Comparison of ENCODE assay signal across 8 cellular contexts in the genomic region with DNA sequence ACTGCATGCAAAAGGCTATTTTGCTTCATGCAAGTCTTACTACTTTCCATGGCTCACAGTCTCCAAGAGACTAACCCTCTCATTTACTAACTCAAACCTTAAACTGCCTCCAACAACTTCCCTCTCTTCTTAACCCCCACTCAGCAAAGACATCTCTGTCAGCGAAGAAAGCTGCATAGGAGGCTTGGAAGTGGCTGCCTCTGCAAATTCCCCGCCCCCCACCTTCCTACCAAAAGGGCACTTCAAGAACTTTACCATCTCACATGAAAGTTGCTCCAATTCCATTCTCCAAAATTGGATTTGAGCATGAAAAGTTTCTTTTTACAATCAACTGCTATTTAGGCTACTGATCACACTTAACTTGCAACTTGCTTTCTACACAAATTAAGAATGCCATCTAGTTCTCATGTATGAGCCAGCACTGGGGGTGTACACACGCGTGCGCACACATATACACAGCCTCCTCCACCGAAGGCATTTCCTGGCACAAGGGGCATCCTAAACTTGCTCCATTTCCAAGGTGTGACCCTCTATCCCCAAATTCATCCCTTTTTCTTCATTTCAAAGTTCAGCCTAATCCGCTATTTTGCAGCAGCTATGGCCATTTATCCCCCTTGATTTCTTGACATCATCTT. TPM values are rescaled to one million over a fixed set of nuclear protein-coding genes. Genes with fewer than 3 reads are reported as not detected.
DNase-seq lines count a peak whose midpoint lies in the region; ATAC-seq, FAIRE-seq and TF ChIP-seq lines count a peak whose summit lies in the region.

No MANE protein-coding gene starts in this region.

- RAD21 ChIA-PET in HCT116 (lab: Charles Lee; ENCODE audit: low non-redundant PET in 1 of 2, low total read pairs in 2 of 2, uncharacterized antibody in 2 of 2, unreplicated experiment in 2 of 2) = no interaction called here

- peak overlapping the region; percentile 84 for H3K4me2 ChIP-seq in HCT116 (ENCODE audit: low read length)

- intact Hi-C loops in HCT116 (cut with micrococcal nuclease) = loop anchor here (5.0 kb wide), 1 partner anchor 63 kb away; no protein-coding TSS in a partner anchor

- TF ChIP-seq RAD21 in HCT116 (IDR thresholded peaks at IDR 0.05; ENCODE audit: low read depth) = no peak

- H3K4me3 Mint-ChIP-seq in WTC11 (peak overlapping the region; percentile 98), glutamatergic neuron (ENCODE audit: unreplicated experiment) (peak overlapping the region; percentile 97)

- no peaks in the 10 kb centered on the region for H3K36me3 Mint-ChIP-seq in WTC11
- no peaks in the 10 kb centered on the region for H3K36me3 Mint-ChIP-seq in glutamatergic neuron (ENCODE audit: unreplicated experiment)

- ATAC-seq in HCT116 (no peak), WTC11 (no peak), GM18867 (IDR thresholded peaks at IDR 0.05; ENCODE audit: unreplicated experiment) (no peak)

- FAIRE-seq in small intestine (lab: Jason Lieb, UNC) = no peak

- H4K20me1 ChIP-seq in HCT116 (ENCODE audit: insufficient read depth) = peaks cover 5% of the 10 kb centered on the region; the same call in 1 of the 2 replicates

- H3K27ac Mint-ChIP-seq in WTC11 (no peak overlapping the region), glutamatergic neuron (ENCODE audit: unreplicated experiment) (no peak overlapping the region)

- H3K9me2 ChIP-seq in HCT116 (ENCODE audit: insufficient read depth) = no peaks in the 10 kb centered on the region

- no peaks in the 10 kb centered on the region for H3K27me3 Mint-ChIP-seq in WTC11 (ENCODE audit: low read depth)
- peaks cover 10% of the 10 kb centered on the region for H3K27me3 Mint-ChIP-seq in glutamatergic neuron (ENCODE audit: unreplicated experiment)

- peaks cover 67% of the 10 kb centered on the region for H3K79me2 ChIP-seq in HCT116 (ENCODE audit: insufficient read depth, low read length)

- CTCF ChIA-PET in HCT116 (lab: Charles Lee) (no interaction called here), WTC11 (lab: Charles Lee) (interaction anchor here (0.7 to 2.9 kb wide), 3 partner anchors 8 to 73 kb away, joined by 3 to 28 read pairs (median 28); no protein-coding TSS in a partner anchor)

- no TSS peak for BruUV-seq in HCT116 (replicated peaks; lab: Mats Ljungman, UMichigan)

- H3K9me3 Mint-ChIP-seq in WTC11 (no peaks in the 10 kb centered on the region), glutamatergic neuron (ENCODE audit: unreplicated experiment) (peaks cover 7% of the 10 kb centered on the region)

- H2AFZ ChIP-seq in HCT116 (ENCODE audit: low read depth, low read length, poor library complexity, severe bottlenecking) = no peak overlapping the region

- no peaks in the 10 kb centered on the region for H3K36me3 ChIP-seq in HCT116 (ENCODE audit: control insufficient read depth in 1 of 2, insufficient read depth in 2 of 2, low read length in 2 of 2)
- no peaks in the 10 kb centered on the region for H3K36me3 ChIP-seq in small intestine (ENCODE audit: control insufficient read depth in 2 of 2, insufficient read depth in 2 of 2, low read length in 2 of 2)

- DNase-seq in HCT116 (ENCODE audit: low read depth, low spot score) (no peak), WTC11 (ENCODE audit: low spot score) (peak; percentile 39), glutamatergic neuron (no peak), small intestine (no peak), amniotic stem cell (lab: John Stamatoyannopoulos, UW) (no peak), NCI-H1105 (lab: John Stamatoyannopoulos, UW) (no peak)
- no peak for DNase-seq in stimulated activated CD4-positive, alpha-beta T cell treated with anti-CD3 and anti-CD28 coated beads, Interleukin-4, amount 100 ng/mL, for 1 hour

- H3K4me1 Mint-ChIP-seq in WTC11 (peaks cover 74% of the 10 kb centered on the region), glutamatergic neuron (ENCODE audit: low read depth, unreplicated experiment) (peaks cover 18% of the 10 kb centered on the region)

- H3K27me3 ChIP-seq in HCT116 (ENCODE audit: insufficient read depth, low read length) = no peaks in the 10 kb centered on the region
- no peaks in the 10 kb centered on the region for H3K27me3 ChIP-seq in small intestine (ENCODE audit: control insufficient read depth in 2 of 2, insufficient read depth in 2 of 2, low read length in 2 of 2)

- no peak overlapping the region for H3K27ac ChIP-seq in HCT116 (ENCODE audit: low read depth, low read length)
- H3K27ac ChIP-seq in small intestine (ENCODE audit: low read depth in 1 of 2, low read length in 1 of 2) = peak overlapping the region; percentile 74 to 97

- TF ChIP-seq CTCF in HCT116 (IDR thresholded peaks at IDR 0.05 in 2 of 3, conservative IDR thresholded peaks at IDR 0.05 in 1 of 3; ENCODE audit: borderline replicate concordance in 1 of 3, insufficient read depth in 1 of 3, low read depth in 2 of 3, low read length in 2 of 3) = no peak
- TF ChIP-seq CTCF in WTC11 (IDR thresholded peaks at IDR 0.05) = no peak
- no peak for TF ChIP-seq CTCF in glutamatergic neuron (IDR thresholded peaks at IDR 0.05; ENCODE audit: partially characterized antibody, unreplicated experiment)

- H3K9me3 ChIP-seq in HCT116 (ENCODE audit: control insufficient read depth in 1 of 2, insufficient read depth in 1 of 2, low read depth in 1 of 2, low read length in 2 of 2) (no peaks in the 10 kb centered on the region), small intestine (ENCODE audit: control insufficient read depth, low read depth) (no peaks in the 10 kb centered on the region)

- peaks cover 19 to 39% of the 10 kb centered on the region in 2 experiments for H3K4me1 ChIP-seq in HCT116 (ENCODE audit: control insufficient read depth in 1 of 2, insufficient read depth in 2 of 2, low read length in 2 of 2)
- H3K4me1 ChIP-seq in small intestine (ENCODE audit: control insufficient read depth in 2 of 2, insufficient read depth in 1 of 2, low read depth in 1 of 2, low read length in 1 of 2) = peaks cover 7 to 28% of the 10 kb centered on the region in 2 donors

- peak overlapping the region; percentile 93 to 95 for H3K4me3 ChIP-seq in HCT116 (replicated peaks in 1 of 2; ENCODE audit: low read depth in 1 of 2, low read length in 2 of 2)
- peak overlapping the region in 1 of 2 donors; percentile 86 for H3K4me3 ChIP-seq in small intestine (ENCODE audit: low read depth in 1 of 2, low read length in 2 of 2)

- POLR2A ChIA-PET in HCT116 (lab: Charles Lee) = no interaction called here
- POLR2A ChIA-PET in WTC11 (lab: Charles Lee) = interaction anchor here (1.8 kb wide), 1 partner anchor 40 kb away, joined by 4 read pairs; no protein-coding TSS in a partner anchor

- WGBS in small intestine, 3 donors = 29 to 47% (median 34%) methylated on average over 7 of the region's 7 CpGs

- no peak for TF ChIP-seq POLR2A in HCT116 (IDR thresholded peaks at IDR 0.05; ENCODE audit: borderline replicate concordance, extremely low read depth, insufficient read depth, insufficient read length)

- H3K9ac ChIP-seq in HCT116 (ENCODE audit: low read length) = peak overlapping the region; percentile 91; the same call in 1 of the 2 replicates

TF ChIP-seq in WTC11, 78 proteins besides CTCF, POLR2A, EP300 and RAD21:
- TF ChIP-seq FOXK1 (CRISPR knock-in tag; IDR thresholded peaks at IDR 0.05) = no peak
- no peak for TF ChIP-seq NR1H2 (CRISPR knock-in tag; IDR thresholded peaks at IDR 0.05)
- TF ChIP-seq IRF2 (CRISPR knock-in tag; IDR thresholded peaks at IDR 0.05; ENCODE audit: borderline replicate concordance, low read depth) = no peak
- TF ChIP-seq NR2C2 (CRISPR knock-in tag; IDR thresholded peaks at IDR 0.05) = no peak
- no peak for TF ChIP-seq TCF7 (CRISPR knock-in tag; IDR thresholded peaks at IDR 0.05; ENCODE audit: low read depth)

RNA-seq across cellular contexts. Expression of a gene that starts 1.8 kb away (rescaled TPM):
- 54.9 TPM for total RNA-seq in HCT116 (2021; ENCODE audit: unreplicated experiment)
- 15.2 and 17.3 TPM in 2 replicates for polyA plus RNA-seq in HCT116 (2012)
- 48.4 to 55.2 TPM (median 49.8 TPM) in 3 replicates for total RNA-seq in WTC11 (2021)
- 28.1 TPM for total RNA-seq in glutamatergic neuron (ENCODE audit: unreplicated experiment)
- 10 to 100 TPM; 16.5 to 26.2 (median 23.2) TPM for polyA plus RNA-seq in small intestine
